ENCODE assay signal across 1 cellular context in genomic region chr2:63840785-63841253, GRCh38.
TF ChIP-seq lines count a peak whose summit lies in the region.

No MANE protein-coding gene starts in this region.

TF ChIP-seq in HepG2, 621 proteins besides CTCF, POLR2A, EP300 and RAD21 (continued from another document and continues in another):
- TF ChIP-seq, protein P1, sequence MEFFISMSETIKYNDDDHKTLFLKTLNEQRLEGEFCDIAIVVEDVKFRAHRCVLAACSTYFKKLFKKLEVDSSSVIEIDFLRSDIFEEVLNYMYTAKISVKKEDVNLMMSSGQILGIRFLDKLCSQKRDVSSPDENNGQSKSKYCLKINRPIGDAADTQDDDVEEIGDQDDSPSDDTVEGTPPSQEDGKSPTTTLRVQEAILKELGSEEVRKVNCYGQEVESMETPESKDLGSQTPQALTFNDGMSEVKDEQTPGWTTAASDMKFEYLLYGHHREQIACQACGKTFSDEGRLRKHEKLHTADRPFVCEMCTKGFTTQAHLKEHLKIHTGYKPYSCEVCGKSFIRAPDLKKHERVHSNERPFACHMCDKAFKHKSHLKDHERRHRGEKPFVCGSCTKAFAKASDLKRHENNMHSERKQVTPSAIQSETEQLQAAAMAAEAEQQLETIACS (CRISPR knock-in tag; IDR thresholded peaks at IDR 0.05): no peak
- TF ChIP-seq ETV6 (CRISPR knock-in tag; conservative IDR thresholded peaks at IDR 0.05) (peak; percentile 41; the same call in 1 of the 2 replicates), ZSCAN25 (CRISPR knock-in tag; IDR thresholded peaks at IDR 0.05) (no peak), TGIF2 (CRISPR knock-in tag; IDR thresholded peaks at IDR 0.05) (peak; percentile 78), ZBTB7B (CRISPR knock-in tag; IDR thresholded peaks at IDR 0.05) (no peak; the same call in 1 of the 2 replicates), FOXO1 (CRISPR knock-in tag; IDR thresholded peaks at IDR 0.05) (no peak; the same call in 1 of the 2 replicates), CBX5 (CRISPR knock-in tag; IDR thresholded peaks at IDR 0.05; ENCODE audit: borderline replicate concordance) (no peak), FOXK2 (IDR thresholded peaks at IDR 0.05) (peak; percentile 30; the same call in 1 of the 2 replicates), SRSF4 (IDR thresholded peaks at IDR 0.05; ENCODE audit: low read depth, low read length, poor library complexity, severe bottlenecking) (peak; percentile 80), ZNF143 (CRISPR knock-in tag; IDR thresholded peaks at IDR 0.05) (peak; percentile 43; the same call in 1 of the 2 replicates), ZNF740 (CRISPR knock-in tag; IDR thresholded peaks at IDR 0.05) (peak; percentile 76; the same call in 1 of the 2 replicates), ZBTB21 (CRISPR knock-in tag; IDR thresholded peaks at IDR 0.05) (no peak), FOXJ3 (CRISPR knock-in tag; IDR thresholded peaks at IDR 0.05; ENCODE audit: borderline replicate concordance) (no peak), TEAD3 (CRISPR knock-in tag; optimal IDR thresholded peaks at IDR 0.05; ENCODE audit: borderline replicate concordance) (peak; percentile 94), ZNF546 (CRISPR knock-in tag; conservative IDR thresholded peaks at IDR 0.05) (0 out of 2 replicates have a peak, but pooled peaks have one; percentile 12), HNF1B (CRISPR knock-in tag; IDR thresholded peaks at IDR 0.05) (peak; percentile 92), GTF2F1 (IDR thresholded peaks at IDR 0.05; ENCODE audit: low read length) (0 out of 2 replicates have a peak, but pooled peaks have one; percentile 73), REST (IDR thresholded peaks at IDR 0.05; ENCODE audit: borderline replicate concordance in 1 of 2, low read depth in 1 of 2, low read length in 2 of 2) (peak in 1 of 2 experiments; percentile 80; a peak in 1 of 4 replicates), RCOR2 (CRISPR knock-in tag; IDR thresholded peaks at IDR 0.05) (no peak), ZSCAN31 (CRISPR knock-in tag; IDR thresholded peaks at IDR 0.05; ENCODE audit: low read depth) (peak; percentile 95; the same call in 1 of the 2 replicates), TCF12 (IDR thresholded peaks at IDR 0.05) (no peak), TCF12 (CRISPR knock-in tag; IDR thresholded peaks at IDR 0.05) (no peak), HBP1 (CRISPR knock-in tag; IDR thresholded peaks at IDR 0.05; ENCODE audit: low read depth) (0 out of 2 replicates have a peak, but pooled peaks have one; percentile 66), ZIK1 (CRISPR knock-in tag; IDR thresholded peaks at IDR 0.05; ENCODE audit: borderline replicate concordance, low read depth) (no peak; the same call in 1 of the 2 replicates), NONO (IDR thresholded peaks at IDR 0.05) (no peak), NONO (CRISPR knock-in tag; conservative IDR thresholded peaks at IDR 0.05) (peak; percentile 89), ZNF883 (CRISPR knock-in tag; IDR thresholded peaks at IDR 0.05; ENCODE audit: not compliant biosample characterization) (peak; percentile 96), GMEB1 (CRISPR knock-in tag; IDR thresholded peaks at IDR 0.05; ENCODE audit: borderline replicate concordance) (peak; percentile 91), HCFC1 (IDR thresholded peaks at IDR 0.05; ENCODE audit: low read depth, low read length) (no peak; the same call in 1 of the 2 replicates), ZBTB42 (CRISPR knock-in tag; IDR thresholded peaks at IDR 0.05) (0 out of 2 replicates have a peak, but pooled peaks have one; percentile 54), TBL1XR1 (IDR thresholded peaks at IDR 0.05; ENCODE audit: borderline replicate concordance, low read length, partially characterized antibody) (peak; percentile 31), SP5 (CRISPR knock-in tag; IDR thresholded peaks at IDR 0.05; ENCODE audit: borderline replicate concordance, low read depth) (peak; percentile 61), GATAD1 (CRISPR knock-in tag; IDR thresholded peaks at IDR 0.05) (peak; percentile 44; the same call in 1 of the 2 replicates), ZNF75D (CRISPR knock-in tag; IDR thresholded peaks at IDR 0.05; ENCODE audit: borderline replicate concordance) (no peak), ZNF616 (CRISPR knock-in tag; IDR thresholded peaks at IDR 0.05; ENCODE audit: low read depth) (peak; percentile 95), MEIS2 (CRISPR knock-in tag; IDR thresholded peaks at IDR 0.05) (peak; percentile 80; the same call in 1 of the 2 replicates), DPF2 (CRISPR knock-in tag; IDR thresholded peaks at IDR 0.05; ENCODE audit: borderline replicate concordance, low read depth) (no peak; the same call in 1 of the 2 replicates), MXI1 (IDR thresholded peaks at IDR 0.05; ENCODE audit: borderline replicate concordance, low read depth, low read length) (peak; percentile 88; the same call in 2 of the 3 replicates)
- TF ChIP-seq, protein P2, sequence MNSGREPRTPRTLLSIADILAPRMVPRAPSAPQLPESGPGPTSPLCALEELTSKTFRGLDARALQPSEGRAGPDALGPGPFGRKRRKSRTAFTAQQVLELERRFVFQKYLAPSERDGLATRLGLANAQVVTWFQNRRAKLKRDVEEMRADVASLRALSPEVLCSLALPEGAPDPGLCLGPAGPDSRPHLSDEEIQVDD (CRISPR knock-in tag; IDR thresholded peaks at IDR 0.05; ENCODE audit: borderline replicate concordance): no peak; the same call in 1 of the 2 replicates
- TF ChIP-seq, protein P3, sequence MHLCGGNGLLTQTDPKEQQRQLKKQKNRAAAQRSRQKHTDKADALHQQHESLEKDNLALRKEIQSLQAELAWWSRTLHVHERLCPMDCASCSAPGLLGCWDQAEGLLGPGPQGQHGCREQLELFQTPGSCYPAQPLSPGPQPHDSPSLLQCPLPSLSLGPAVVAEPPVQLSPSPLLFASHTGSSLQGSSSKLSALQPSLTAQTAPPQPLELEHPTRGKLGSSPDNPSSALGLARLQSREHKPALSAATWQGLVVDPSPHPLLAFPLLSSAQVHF (CRISPR knock-in tag; IDR thresholded peaks at IDR 0.05): peak; percentile 75; the same call in 1 of the 2 replicates
- TF ChIP-seq, protein P4, sequence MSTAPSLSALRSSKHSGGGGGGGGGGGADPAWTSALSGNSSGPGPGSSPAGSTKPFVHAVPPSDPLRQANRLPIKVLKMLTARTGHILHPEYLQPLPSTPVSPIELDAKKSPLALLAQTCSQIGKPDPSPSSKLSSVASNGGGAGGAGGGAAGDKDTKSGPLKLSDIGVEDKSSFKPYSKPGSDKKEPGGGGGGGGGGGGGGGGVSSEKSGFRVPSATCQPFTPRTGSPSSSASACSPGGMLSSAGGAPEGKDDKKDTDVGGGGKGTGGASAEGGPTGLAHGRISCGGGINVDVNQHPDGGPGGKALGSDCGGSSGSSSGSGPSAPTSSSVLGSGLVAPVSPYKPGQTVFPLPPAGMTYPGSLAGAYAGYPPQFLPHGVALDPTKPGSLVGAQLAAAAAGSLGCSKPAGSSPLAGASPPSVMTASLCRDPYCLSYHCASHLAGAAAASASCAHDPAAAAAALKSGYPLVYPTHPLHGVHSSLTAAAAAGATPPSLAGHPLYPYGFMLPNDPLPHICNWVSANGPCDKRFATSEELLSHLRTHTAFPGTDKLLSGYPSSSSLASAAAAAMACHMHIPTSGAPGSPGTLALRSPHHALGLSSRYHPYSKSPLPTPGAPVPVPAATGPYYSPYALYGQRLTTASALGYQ (CRISPR knock-in tag; IDR thresholded peaks at IDR 0.05): peak; percentile 56; the same call in 1 of the 2 replicates
- TF ChIP-seq, protein P5, sequence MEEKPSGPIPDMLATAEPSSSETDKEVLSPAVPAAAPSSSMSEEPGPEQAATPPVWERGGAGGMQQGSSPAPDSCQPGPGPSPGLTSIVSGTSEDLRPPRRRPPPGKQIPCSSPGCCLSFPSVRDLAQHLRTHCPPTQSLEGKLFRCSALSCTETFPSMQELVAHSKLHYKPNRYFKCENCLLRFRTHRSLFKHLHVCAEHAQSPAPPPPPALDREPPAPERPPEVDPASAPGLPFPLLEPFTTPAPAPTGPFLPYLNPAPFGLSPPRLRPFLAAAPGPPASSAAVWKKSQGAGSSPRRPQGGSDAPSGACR (CRISPR knock-in tag; IDR thresholded peaks at IDR 0.05): no peak
- TF ChIP-seq, protein P6, sequence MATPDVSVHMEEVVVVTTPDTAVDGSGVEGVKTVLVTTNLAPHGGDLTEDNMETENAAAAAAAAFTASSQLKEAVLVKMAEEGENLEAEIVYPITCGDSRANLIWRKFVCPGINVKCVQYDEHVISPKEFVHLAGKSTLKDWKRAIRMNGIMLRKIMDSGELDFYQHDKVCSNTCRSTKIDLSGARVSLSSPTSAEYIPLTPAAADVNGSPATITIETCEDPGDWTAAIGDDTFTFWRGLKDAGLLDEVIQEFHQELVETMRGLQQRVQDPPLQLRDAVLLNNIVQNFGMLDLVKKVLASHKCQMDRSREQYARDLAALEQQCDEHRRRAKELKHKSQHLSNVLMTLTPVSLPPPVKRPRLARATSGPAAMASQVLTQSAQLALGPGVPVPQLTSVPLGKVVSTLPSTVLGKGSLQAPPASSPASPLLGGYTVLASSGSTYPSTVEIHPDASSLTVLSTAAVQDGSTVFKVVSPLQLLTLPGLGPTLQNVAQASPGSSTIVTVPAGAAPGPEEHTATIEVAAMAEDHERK (CRISPR knock-in tag; IDR thresholded peaks at IDR 0.05; ENCODE audit: low read depth): peak; percentile 64
- TF ChIP-seq, protein P7, sequence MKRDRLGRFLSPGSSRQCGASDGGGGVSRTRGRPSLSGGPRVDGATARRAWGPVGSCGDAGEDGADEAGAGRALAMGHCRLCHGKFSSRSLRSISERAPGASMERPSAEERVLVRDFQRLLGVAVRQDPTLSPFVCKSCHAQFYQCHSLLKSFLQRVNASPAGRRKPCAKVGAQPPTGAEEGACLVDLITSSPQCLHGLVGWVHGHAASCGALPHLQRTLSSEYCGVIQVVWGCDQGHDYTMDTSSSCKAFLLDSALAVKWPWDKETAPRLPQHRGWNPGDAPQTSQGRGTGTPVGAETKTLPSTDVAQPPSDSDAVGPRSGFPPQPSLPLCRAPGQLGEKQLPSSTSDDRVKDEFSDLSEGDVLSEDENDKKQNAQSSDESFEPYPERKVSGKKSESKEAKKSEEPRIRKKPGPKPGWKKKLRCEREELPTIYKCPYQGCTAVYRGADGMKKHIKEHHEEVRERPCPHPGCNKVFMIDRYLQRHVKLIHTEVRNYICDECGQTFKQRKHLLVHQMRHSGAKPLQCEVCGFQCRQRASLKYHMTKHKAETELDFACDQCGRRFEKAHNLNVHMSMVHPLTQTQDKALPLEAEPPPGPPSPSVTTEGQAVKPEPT (CRISPR knock-in tag; IDR thresholded peaks at IDR 0.05; ENCODE audit: low read depth): no peak
